9 cellular contexts compared by ENCODE assay signal in genomic region chr10:113961261-113961938, GRCh38.
DNase-seq lines count a peak whose midpoint lies in the region; ATAC-seq and FAIRE-seq lines count a peak whose summit lies in the region.
"Had no signal": no experiment of that assay in that cellular context is flagged by ENCODE, and none has a peak within 500 bp of the region (broad histone marks: within the 10 kb centered on the region; RNA-seq: fewer than 3 reads in every experiment).

No MANE protein-coding gene starts in this region.

- no peaks in the 10 kb centered on the region for H3K9me3 ChIP-seq in T-helper 17 cell (ENCODE audit: control insufficient read depth, low read length, poor library complexity, severe bottlenecking)
- H3K9me3 ChIP-seq: A549 had no signal

- peaks cover 4 to 8% of the 10 kb centered on the region in 2 donors for H3K9me3 Mint-ChIP-seq in stimulated activated naive B cell treated with anti-CD40 and anti-IgM and Interleukin-4, amounts not matched to agents 10 μg/mL and 1 μg/mL and 100 μg/mL, for 72 hours

- H3K27ac Mint-ChIP-seq in T-helper 17 cell: peak overlapping the region; percentile 74
- H3K27ac Mint-ChIP-seq in stimulated activated naive B cell treated with anti-CD40 and anti-IgM and Interleukin-4, amounts not matched to agents 10 μg/mL and 1 μg/mL and 100 μg/mL, for 72 hours: no peak overlapping the region

- H3K27me3 Mint-ChIP-seq in T-helper 17 cell: no peaks in the 10 kb centered on the region
- H3K27me3 Mint-ChIP-seq in stimulated activated naive B cell treated with anti-CD40 and anti-IgM and Interleukin-4, amounts not matched to agents 10 μg/mL and 1 μg/mL and 100 μg/mL, for 72 hours: no peaks in the 10 kb centered on the region

- DNase-seq in DMS79 treated with DMSO at 0.1 percent for 48 hours (lab: John Stamatoyannopoulos, UW): peak; percentile 1
- DNase-seq in DMS79 (lab: John Stamatoyannopoulos, UW): no peak
- peak; percentile 53 to 70 (median 62) for DNase-seq in T-helper 17 cell
- peak; percentile 16 for DNase-seq in effector CD8-positive, alpha-beta T cell (lab: John Stamatoyannopoulos, UW)
- DNase-seq in stimulated activated naive B cell treated with anti-CD40 and anti-IgM and Interleukin-4, amounts not matched to agents 10 μg/mL and 1 μg/mL and 100 μg/mL, for 72 hours: peak; percentile 21
- no peak for DNase-seq in NCI-H1930 (lab: John Stamatoyannopoulos, UW)
- DNase-seq in frontal cortex (ENCODE audit: low spot score in 2 of 2): no peak

- ATAC-seq in HG03095 (IDR thresholded peaks at IDR 0.05; ENCODE audit: unreplicated experiment): peak; percentile 65
- ATAC-seq in T-helper 17 cell: peak; percentile 89
- peak; percentile 76 to 79 for ATAC-seq in stimulated activated naive B cell treated with anti-CD40 and anti-IgM and Interleukin-4, amounts not matched to agents 10 μg/mL and 1 μg/mL and 100 μg/mL, for 72 hours (replicated peaks)
- ATAC-seq: A549 had no signal

- peaks cover 26% of the 10 kb centered on the region for H3K4me1 Mint-ChIP-seq in T-helper 17 cell
- peaks cover 21 to 40% of the 10 kb centered on the region in 2 donors for H3K4me1 Mint-ChIP-seq in stimulated activated naive B cell treated with anti-CD40 and anti-IgM and Interleukin-4, amounts not matched to agents 10 μg/mL and 1 μg/mL and 100 μg/mL, for 72 hours

- FAIRE-seq in frontal cortex (lab: Jason Lieb, UNC): no peak
- FAIRE-seq: A549 had no signal

- peak overlapping the region; percentile 80 for H3K4me3 Mint-ChIP-seq in T-helper 17 cell
- H3K4me3 Mint-ChIP-seq in stimulated activated naive B cell treated with anti-CD40 and anti-IgM and Interleukin-4, amounts not matched to agents 10 μg/mL and 1 μg/mL and 100 μg/mL, for 72 hours: peak overlapping the region in 1 of 2 donors; percentile 1

- H3K36me3 Mint-ChIP-seq in T-helper 17 cell (ENCODE audit: low read depth): no peaks in the 10 kb centered on the region
- H3K36me3 Mint-ChIP-seq in stimulated activated naive B cell treated with anti-CD40 and anti-IgM and Interleukin-4, amounts not matched to agents 10 μg/mL and 1 μg/mL and 100 μg/mL, for 72 hours: peaks cover 4 to 6% of the 10 kb centered on the region in 2 donors

Comparison
In these comparisons a context has a peak if more than half of its experiments do, and no peak if none do; other contexts are left out.
1. DNase-seq: peak in DMS79 treated with DMSO at 0.1 percent for 48 hours (single experiment), T-helper 17 cell (3 of 3), effector CD8-positive, alpha-beta T cell (single experiment) and stimulated activated naive B cell treated with anti-CD40 and anti-IgM and Interleukin-4, amounts not matched to agents 10 μg/mL and 1 μg/mL and 100 μg/mL, for 72 hours (single experiment); none in DMS79 (single experiment), NCI-H1930 (0 of 2) and frontal cortex (0 of 2).
2. Peak in every context shown above with its lines, with median percentiles within 50 percentile points of each other: ATAC-seq.